ENCODE assay signal across 8 cellular contexts in the genomic region with DNA sequence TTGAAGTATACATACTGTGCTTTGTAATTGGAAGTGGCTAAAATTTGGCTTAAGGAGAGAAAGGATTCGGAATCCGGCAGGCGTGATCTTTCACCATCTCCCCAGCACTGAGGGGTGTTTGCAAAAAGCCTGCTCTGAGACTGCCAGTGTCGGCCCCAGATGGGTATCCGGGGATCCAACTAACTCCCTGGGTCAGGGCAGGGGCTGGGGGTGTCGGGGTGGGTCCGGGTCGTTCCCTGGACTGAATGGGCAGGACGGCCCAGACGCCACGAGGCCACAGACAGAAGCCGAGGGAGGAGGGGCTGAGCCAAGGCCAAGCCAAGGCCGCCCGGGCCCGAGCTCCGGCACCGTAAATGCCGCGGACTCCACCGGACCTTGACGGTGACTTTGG. TPM values are rescaled to one million over a fixed set of nuclear protein-coding genes. Genes with fewer than 3 reads are reported as not detected.
DNase-seq lines count a peak whose midpoint lies in the region; ATAC-seq and TF ChIP-seq lines count a peak whose summit lies in the region.

No MANE protein-coding gene starts in this region.

- peaks cover 21% of the 10 kb centered on the region for H3K36me3 Mint-ChIP-seq in activated naive CD8-positive, alpha-beta T cell treated with anti-CD3 and anti-CD28 coated beads, Interleukin-2, amount 10 ng/mL, durations not matched to agents 7 days and 5 days

- peak overlapping the region; percentile 94 for H3K9ac ChIP-seq in iPS-18a (ENCODE audit: low read length)

- H3K27me3 Mint-ChIP-seq in activated naive CD8-positive, alpha-beta T cell treated with anti-CD3 and anti-CD28 coated beads, Interleukin-2, amount 10 ng/mL, durations not matched to agents 7 days and 5 days = no peaks in the 10 kb centered on the region

- peak overlapping the region; percentile 98 for H3K4me3 ChIP-seq in iPS-18a (ENCODE audit: low read length)

- H3K4me3 Mint-ChIP-seq in activated naive CD8-positive, alpha-beta T cell treated with anti-CD3 and anti-CD28 coated beads, Interleukin-2, amount 10 ng/mL, durations not matched to agents 7 days and 5 days = peak overlapping the region; percentile 91

- no peak for DNase-seq in activated naive CD8-positive, alpha-beta T cell treated with anti-CD3 and anti-CD28 coated beads, Interleukin-2, amount 10 ng/mL, durations not matched to agents 7 days and 5 days
- DNase-seq in stimulated activated naive CD8-positive, alpha-beta T cell treated with anti-CD3 and anti-CD28 coated beads, Interleukin-15, Interleukin-2, amounts not matched to agents 100 U/mL and 50 U/mL, for 24 hours = no peak
- DNase-seq in GDM1 (lab: John Stamatoyannopoulos, UW) = no peak
- no peak for DNase-seq in posterior vena cava (ENCODE audit: low spot score)

- H3K27ac Mint-ChIP-seq in activated naive CD8-positive, alpha-beta T cell treated with anti-CD3 and anti-CD28 coated beads, Interleukin-2, amount 10 ng/mL, durations not matched to agents 7 days and 5 days = peak overlapping the region; percentile 84

- no peaks in the 10 kb centered on the region for H3K27me3 ChIP-seq in iPS-18a (ENCODE audit: control insufficient read depth, insufficient read depth, low read length)

- TF ChIP-seq POLR2A in GM18505 (IDR thresholded peaks at IDR 0.05; ENCODE audit: borderline replicate concordance, extremely low read depth, insufficient read depth, insufficient read length) = no peak

- peaks cover 34% of the 10 kb centered on the region for H3K4me1 Mint-ChIP-seq in activated naive CD8-positive, alpha-beta T cell treated with anti-CD3 and anti-CD28 coated beads, Interleukin-2, amount 10 ng/mL, durations not matched to agents 7 days and 5 days

- POLR2A ChIA-PET in activated naive CD8-positive, alpha-beta T cell treated with anti-CD3 and anti-CD28 coated beads, Interleukin-2, amount 10 ng/mL, durations not matched to agents 7 days and 5 days (lab: Charles Lee) = interaction anchor here (1.4 to 3.4 kb wide), 6 partner anchors 11 to 657 kb away, joined by 3 to 53 read pairs (median 10); partner anchors contain the start of genes CIAO2A, SNX1, SNX22 and TRIP4

- H3K4me1 ChIP-seq in iPS-18a (ENCODE audit: control insufficient read depth, low read depth, low read length) = peaks cover 18% of the 10 kb centered on the region

- H3K9me3 Mint-ChIP-seq in activated naive CD8-positive, alpha-beta T cell treated with anti-CD3 and anti-CD28 coated beads, Interleukin-2, amount 10 ng/mL, durations not matched to agents 7 days and 5 days = no peaks in the 10 kb centered on the region

- H3K9me3 ChIP-seq in iPS-18a (ENCODE audit: control insufficient read depth, low read depth, low read length) = no peaks in the 10 kb centered on the region

- ATAC-seq in GM19351 (IDR thresholded peaks at IDR 0.05; ENCODE audit: unreplicated experiment) (peak; percentile 17), HG03135 (IDR thresholded peaks at IDR 0.05; ENCODE audit: unreplicated experiment) (peak; percentile 20), GM18505 (IDR thresholded peaks at IDR 0.05; ENCODE audit: unreplicated experiment) (no peak)
- peak; percentile 15 for ATAC-seq in activated naive CD8-positive, alpha-beta T cell treated with anti-CD3 and anti-CD28 coated beads, Interleukin-2, amount 10 ng/mL, durations not matched to agents 7 days and 5 days (ENCODE audit: low read depth)
- ATAC-seq in stimulated activated naive CD8-positive, alpha-beta T cell treated with anti-CD3 and anti-CD28 coated beads, Interleukin-15, Interleukin-2, amounts not matched to agents 100 U/mL and 50 U/mL, for 24 hours = peak; percentile 25

- peaks cover 32% of the 10 kb centered on the region for H3K36me3 ChIP-seq in iPS-18a (ENCODE audit: control insufficient read depth, low read depth, low read length)

- intact Hi-C loops in posterior vena cava (cut with DNase I) = no loop called here

- H3K27ac ChIP-seq in iPS-18a (ENCODE audit: low read length) = peak overlapping the region; percentile 50

RNA-seq across cellular contexts. Expression of gene PPIB, which starts 0.3 kb away (rescaled TPM):
- total RNA-seq in activated naive CD8-positive, alpha-beta T cell treated with anti-CD3 and anti-CD28 coated beads, Interleukin-2, amount 10 ng/mL, durations not matched to agents 7 days and 5 days = 100 to 1,000 TPM; 225 to 227 TPM
- 100 to 1,000 TPM; 351 to 457 TPM for total RNA-seq in posterior vena cava

RNA-seq across cellular contexts. Expression of gene SNX22, which starts 10.9 kb away (rescaled TPM):
- 1 to 10 TPM in 1 of 2 experiments, under 1 TPM in 1; 0.80 to 1.1 TPM for total RNA-seq in activated naive CD8-positive, alpha-beta T cell treated with anti-CD3 and anti-CD28 coated beads, Interleukin-2, amount 10 ng/mL, durations not matched to agents 7 days and 5 days
- total RNA-seq in posterior vena cava = under 1 TPM in 1 of 2 donors, not detected in 1; 0.38 TPM
